Comparison of ENCODE assay signal across 1 cellular context in the genomic region with DNA sequence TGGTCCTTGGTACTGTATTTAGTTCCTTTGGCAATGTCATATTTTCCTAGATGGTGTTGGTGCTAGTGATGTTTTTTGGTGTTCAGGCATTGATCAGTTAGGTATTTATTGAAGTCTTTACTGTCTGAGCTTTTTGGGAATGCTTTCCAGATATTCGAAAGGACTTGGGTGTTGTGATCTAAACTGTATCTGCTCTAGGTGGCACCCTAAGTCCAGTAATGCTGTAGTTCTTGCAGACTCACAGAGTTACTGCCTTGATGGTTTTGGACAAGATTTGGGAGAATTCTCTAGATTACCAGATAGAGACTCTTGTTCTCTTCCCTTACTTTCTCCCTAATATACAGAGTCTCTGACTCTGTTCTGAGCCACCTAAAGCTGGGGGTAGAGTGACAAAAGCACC.
TF ChIP-seq lines count a peak whose summit lies in the region.

No MANE protein-coding gene starts in this region.

TF ChIP-seq in HCT116, 20 proteins besides CTCF, POLR2A, EP300 and RAD21 (continued from another document):
- TF ChIP-seq, protein P1, sequence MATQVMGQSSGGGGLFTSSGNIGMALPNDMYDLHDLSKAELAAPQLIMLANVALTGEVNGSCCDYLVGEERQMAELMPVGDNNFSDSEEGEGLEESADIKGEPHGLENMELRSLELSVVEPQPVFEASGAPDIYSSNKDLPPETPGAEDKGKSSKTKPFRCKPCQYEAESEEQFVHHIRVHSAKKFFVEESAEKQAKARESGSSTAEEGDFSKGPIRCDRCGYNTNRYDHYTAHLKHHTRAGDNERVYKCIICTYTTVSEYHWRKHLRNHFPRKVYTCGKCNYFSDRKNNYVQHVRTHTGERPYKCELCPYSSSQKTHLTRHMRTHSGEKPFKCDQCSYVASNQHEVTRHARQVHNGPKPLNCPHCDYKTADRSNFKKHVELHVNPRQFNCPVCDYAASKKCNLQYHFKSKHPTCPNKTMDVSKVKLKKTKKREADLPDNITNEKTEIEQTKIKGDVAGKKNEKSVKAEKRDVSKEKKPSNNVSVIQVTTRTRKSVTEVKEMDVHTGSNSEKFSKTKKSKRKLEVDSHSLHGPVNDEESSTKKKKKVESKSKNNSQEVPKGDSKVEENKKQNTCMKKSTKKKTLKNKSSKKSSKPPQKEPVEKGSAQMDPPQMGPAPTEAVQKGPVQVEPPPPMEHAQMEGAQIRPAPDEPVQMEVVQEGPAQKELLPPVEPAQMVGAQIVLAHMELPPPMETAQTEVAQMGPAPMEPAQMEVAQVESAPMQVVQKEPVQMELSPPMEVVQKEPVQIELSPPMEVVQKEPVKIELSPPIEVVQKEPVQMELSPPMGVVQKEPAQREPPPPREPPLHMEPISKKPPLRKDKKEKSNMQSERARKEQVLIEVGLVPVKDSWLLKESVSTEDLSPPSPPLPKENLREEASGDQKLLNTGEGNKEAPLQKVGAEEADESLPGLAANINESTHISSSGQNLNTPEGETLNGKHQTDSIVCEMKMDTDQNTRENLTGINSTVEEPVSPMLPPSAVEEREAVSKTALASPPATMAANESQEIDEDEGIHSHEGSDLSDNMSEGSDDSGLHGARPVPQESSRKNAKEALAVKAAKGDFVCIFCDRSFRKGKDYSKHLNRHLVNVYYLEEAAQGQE (IDR thresholded peaks at IDR 0.05; ENCODE audit: low read depth), result no peak
- no peak for TF ChIP-seq SIN3A (IDR thresholded peaks at IDR 0.05; ENCODE audit: low read depth)
- TF ChIP-seq JUND (IDR thresholded peaks at IDR 0.05), result no peak
- TF ChIP-seq, protein P2, sequence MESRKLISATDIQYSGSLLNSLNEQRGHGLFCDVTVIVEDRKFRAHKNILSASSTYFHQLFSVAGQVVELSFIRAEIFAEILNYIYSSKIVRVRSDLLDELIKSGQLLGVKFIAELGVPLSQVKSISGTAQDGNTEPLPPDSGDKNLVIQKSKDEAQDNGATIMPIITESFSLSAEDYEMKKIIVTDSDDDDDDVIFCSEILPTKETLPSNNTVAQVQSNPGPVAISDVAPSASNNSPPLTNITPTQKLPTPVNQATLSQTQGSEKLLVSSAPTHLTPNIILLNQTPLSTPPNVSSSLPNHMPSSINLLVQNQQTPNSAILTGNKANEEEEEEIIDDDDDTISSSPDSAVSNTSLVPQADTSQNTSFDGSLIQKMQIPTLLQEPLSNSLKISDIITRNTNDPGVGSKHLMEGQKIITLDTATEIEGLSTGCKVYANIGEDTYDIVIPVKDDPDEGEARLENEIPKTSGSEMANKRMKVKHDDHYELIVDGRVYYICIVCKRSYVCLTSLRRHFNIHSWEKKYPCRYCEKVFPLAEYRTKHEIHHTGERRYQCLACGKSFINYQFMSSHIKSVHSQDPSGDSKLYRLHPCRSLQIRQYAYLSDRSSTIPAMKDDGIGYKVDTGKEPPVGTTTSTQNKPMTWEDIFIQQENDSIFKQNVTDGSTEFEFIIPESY (IDR thresholded peaks at IDR 0.05; ENCODE audit: extremely low read depth, insufficient replicate concordance, low read length), result no peak
- no peak for TF ChIP-seq YY1 (IDR thresholded peaks at IDR 0.05; ENCODE audit: extremely low read depth, insufficient replicate concordance, low read depth, low read length)
- TF ChIP-seq CEBPB (IDR thresholded peaks at IDR 0.05; ENCODE audit: low read depth), result no peak
- TF ChIP-seq TCF7L2 (IDR thresholded peaks at IDR 0.05; ENCODE audit: borderline replicate concordance, extremely low read depth, insufficient read depth, insufficient read length), result no peak
